Comparison of ENCODE assay signal across 8 cellular contexts in the genomic region with DNA sequence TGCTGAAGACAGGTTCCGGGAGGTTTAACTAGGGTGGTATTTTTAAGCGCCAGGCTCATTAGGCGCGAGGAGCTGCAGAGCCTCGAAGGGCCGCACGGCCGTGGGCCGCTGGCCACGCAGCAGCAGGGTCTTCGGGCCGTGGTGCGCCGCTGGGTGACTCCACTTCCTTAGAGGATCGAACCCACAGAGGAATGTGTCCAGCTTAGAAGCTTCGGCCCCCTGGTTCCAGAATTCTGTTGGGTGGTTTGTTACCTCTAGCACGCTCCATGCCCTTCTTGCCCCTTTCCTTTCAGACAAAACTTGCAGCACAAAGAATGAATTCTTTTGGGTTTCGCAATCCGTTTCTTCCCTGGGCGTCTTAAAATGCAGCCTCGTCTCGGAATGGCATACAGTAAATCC. TPM values are rescaled to one million over a fixed set of nuclear protein-coding genes. Genes with fewer than 3 reads are reported as not detected.
DNase-seq lines count a peak whose midpoint lies in the region; ATAC-seq, FAIRE-seq and TF ChIP-seq lines count a peak whose summit lies in the region.

No MANE protein-coding gene starts in this region.

- H3K4me1 ChIP-seq in Panc1 (ENCODE audit: control insufficient read depth, insufficient read depth, low read length) (peaks cover 20% of the 10 kb centered on the region), endothelial cell of umbilical vein (ENCODE audit: control insufficient read depth, extremely low read depth, insufficient read depth, low read length) (peaks cover 18% of the 10 kb centered on the region), urinary bladder (ENCODE audit: insufficient read depth) (no peaks in the 10 kb centered on the region)

- H3K4me2 ChIP-seq in endothelial cell of umbilical vein (ENCODE audit: insufficient read depth, low read length), result peak overlapping the region; percentile 85

- H3K4me3 ChIP-seq in Panc1 (ENCODE audit: low read depth in 2 of 2, low read length in 2 of 2) (peak overlapping the region; percentile 88 to 96), endothelial cell of umbilical vein (replicated peaks in 1 of 3; ENCODE audit: insufficient read depth in 1 of 3, low read depth in 1 of 3, low read length in 3 of 3) (peak overlapping the region; percentile 42 to 77 (median 63)), urinary bladder (ENCODE audit: low read depth, low read length) (peak overlapping the region; percentile 99)

- H3K79me2 ChIP-seq in endothelial cell of umbilical vein (ENCODE audit: control insufficient read depth, insufficient read depth, low read length), result peaks cover 23% of the 10 kb centered on the region

- ATAC-seq in Panc1, result peak; percentile 9

- H2AFZ ChIP-seq in endothelial cell of umbilical vein (ENCODE audit: low read depth, low read length), result peak overlapping the region; percentile 83

- H4K20me1 ChIP-seq in endothelial cell of umbilical vein (replicated peaks; ENCODE audit: control insufficient read depth, extremely low read depth, insufficient read depth, low read length), result no peaks in the 10 kb centered on the region

- no peak for DNase-seq in GM12892 (ENCODE audit: insufficient read length)
- DNase-seq in Panc1 (ENCODE audit: low read depth, low spot score), result no peak
- DNase-seq in endothelial cell of umbilical vein (ENCODE audit: low read depth, low spot score), result no peak
- DNase-seq in mucosa of gallbladder (ENCODE audit: low spot score), result peak; percentile 41
- DNase-seq in NCI-H524 treated with DMSO at 0.1 percent for 48 hours (lab: John Stamatoyannopoulos, UW), result no peak
- DNase-seq in NCI-H187 treated with DMSO at 0.1 percent for 48 hours (lab: John Stamatoyannopoulos, UW), result no peak

- dilution Hi-C loops in endothelial cell of umbilical vein (cut with MboI; ENCODE audit: extremely low pct_ligation_motif_present, low sequenced_read_pairs), result no loop called here

- CTCF ChIA-PET in Panc1 (lab: Charles Lee) (interaction anchor here (0.5 to 0.7 kb wide), 3 partner anchors 26 to 160 kb away, joined by 3 to 8 read pairs (median 6); no protein-coding TSS in a partner anchor), endothelial cell of umbilical vein (lab: Charles Lee) (interaction anchor here (0.6 to 1.5 kb wide), 12 partner anchors 10 to 676 kb away, joined by 3 to 12 read pairs (median 3); a partner anchor contains a TSS)

- H3K36me3 ChIP-seq in Panc1 (ENCODE audit: control insufficient read depth, insufficient read depth, low read length), result peaks cover 28% of the 10 kb centered on the region
- peaks cover 6 to 11% of the 10 kb centered on the region in 2 experiments for H3K36me3 ChIP-seq in endothelial cell of umbilical vein (ENCODE audit: control insufficient read depth in 2 of 2, extremely low read depth in 1 of 2, insufficient read depth in 2 of 2, low read length in 2 of 2)
- H3K36me3 ChIP-seq in urinary bladder (ENCODE audit: insufficient read depth), result no peaks in the 10 kb centered on the region

- FAIRE-seq in GM12892 (lab: Jason Lieb, UNC) (peak; percentile 14), endothelial cell of umbilical vein (lab: Jason Lieb, UNC) (no peak)

- TF ChIP-seq POLR2A in GM12892 (IDR thresholded peaks at IDR 0.05; ENCODE audit: low read depth, low read length) (0 out of 2 replicates have a peak, but pooled peaks have one; percentile 9), endothelial cell of umbilical vein (IDR thresholded peaks at IDR 0.05; ENCODE audit: low read depth, low read length) (peak; percentile 40)

- BruUV-seq in Panc1 (replicated peaks; lab: Mats Ljungman, UMichigan) (TSS peak; percentile 99), endothelial cell of umbilical vein (replicated peaks; lab: Mats Ljungman, UMichigan) (TSS peak; percentile 87)

- peak overlapping the region; percentile 95 for H3K9ac ChIP-seq in endothelial cell of umbilical vein (replicated peaks; ENCODE audit: extremely low read depth, insufficient read depth, low read length)

- TF ChIP-seq CTCF in 22Rv1 (IDR thresholded peaks at IDR 0.05), result no peak
- TF ChIP-seq CTCF in Panc1 (IDR thresholded peaks at IDR 0.05), result no peak
- TF ChIP-seq CTCF in endothelial cell of umbilical vein (IDR thresholded peaks at IDR 0.05; ENCODE audit: extremely low read depth in 1 of 2, insufficient read depth in 1 of 2, low read depth in 1 of 2, low read length in 2 of 2), result no peak

- peak overlapping the region; percentile 94 for H3K27ac ChIP-seq in 22Rv1
- H3K27ac ChIP-seq in Panc1 (ENCODE audit: low read length), result peak overlapping the region; percentile 98
- H3K27ac ChIP-seq in endothelial cell of umbilical vein (ENCODE audit: insufficient read depth, low read depth, low read length), result peak overlapping the region; percentile 97
- H3K27ac ChIP-seq in urinary bladder (ENCODE audit: low read depth), result peak overlapping the region; percentile 98

- H3K9me3 ChIP-seq in Panc1 (ENCODE audit: control insufficient read depth, insufficient read depth, low read depth, low read length) (no peaks in the 10 kb centered on the region), endothelial cell of umbilical vein (replicated peaks; ENCODE audit: control insufficient read depth, insufficient read depth, low read length) (no peaks in the 10 kb centered on the region)

- intact Hi-C loops in Panc1 (cut with micrococcal nuclease; ENCODE audit: unreplicated experiment) (loop anchor here (5.0 to 10.0 kb wide), 3 partner anchors 37 to 135 kb away; no protein-coding TSS in a partner anchor), endothelial cell of umbilical vein (cut with micrococcal nuclease) (loop anchor here (1.0 to 2.0 kb wide), 8 partner anchors 38 to 133 kb away; no protein-coding TSS in a partner anchor)

- H3K9me1 ChIP-seq in endothelial cell of umbilical vein (replicated peaks; ENCODE audit: control insufficient read depth, extremely low read depth, insufficient read depth, low read length), result no peaks in the 10 kb centered on the region

- in situ Hi-C loops in Panc1 (cut with HindIII; ENCODE audit: low pct_unique_long_range_greater_than_20kb, low sequenced_read_pairs), result no loop called here

- WGBS in urinary bladder, result 4% methylated on average over 22 of the region's 22 CpGs

- POLR2A ChIA-PET in Panc1 (lab: Charles Lee) (interaction anchor here (0.7 to 1.1 kb wide), 4 partner anchors 15 to 123 kb away, joined by 3 to 16 read pairs (median 6); no protein-coding TSS in a partner anchor), endothelial cell of umbilical vein (lab: Charles Lee) (interaction anchor here (0.6 to 1.6 kb wide), 9 partner anchors 36 to 132 kb away, joined by 3 to 11 read pairs (median 4); a partner anchor contains a TSS)

- H3K27me3 ChIP-seq in Panc1 (ENCODE audit: control insufficient read depth, insufficient read depth, low read length) (no peaks in the 10 kb centered on the region), endothelial cell of umbilical vein (ENCODE audit: control insufficient read depth in 2 of 2, insufficient read depth in 2 of 2, low read length in 2 of 2) (no peaks in the 10 kb centered on the region)

TF ChIP-seq in endothelial cell of umbilical vein, 7 proteins besides CTCF, POLR2A, EP300 and RAD21 (continues in another document):
- TF ChIP-seq FOS (IDR thresholded peaks at IDR 0.05; ENCODE audit: borderline replicate concordance, insufficient read depth, low read length), result no peak
- TF ChIP-seq, protein P1, sequence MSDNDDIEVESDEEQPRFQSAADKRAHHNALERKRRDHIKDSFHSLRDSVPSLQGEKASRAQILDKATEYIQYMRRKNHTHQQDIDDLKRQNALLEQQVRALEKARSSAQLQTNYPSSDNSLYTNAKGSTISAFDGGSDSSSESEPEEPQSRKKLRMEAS (IDR thresholded peaks at IDR 0.05; ENCODE audit: insufficient read depth, insufficient read length), result no peak

RNA-seq across cellular contexts. Expression of a gene that starts 0.8 kb away (rescaled TPM):
- 31.9 TPM for polyA plus RNA-seq in GM12892 (2012; ENCODE audit: missing spikeins)
- total RNA-seq in Panc1 (2021; ENCODE audit: unreplicated experiment), result 57.0 TPM
- 29.2 TPM for polyA plus RNA-seq in Panc1 (2012; ENCODE audit: insufficient read length)
- 33.1 and 38.8 TPM in 2 replicates for total RNA-seq in endothelial cell of umbilical vein
- 33.7 TPM in 2 replicates for polyA plus RNA-seq in endothelial cell of umbilical vein
- polyA plus RNA-seq in endothelial cell of umbilical vein (2011; cell fraction: cytosol; rRNA removed), result 32.5 and 32.8 TPM in 2 replicates
- 29.2 and 35.6 TPM in 2 replicates for polyA plus RNA-seq in endothelial cell of umbilical vein (2011; cell fraction: nucleus; rRNA removed)
- 26.7 and 30.9 TPM in 2 replicates for polyA plus RNA-seq in endothelial cell of umbilical vein (2012)
- polyA minus RNA-seq in endothelial cell of umbilical vein, result 30.1 and 34.5 TPM in 2 replicates
- 13.0 TPM for polyA minus RNA-seq in endothelial cell of umbilical vein (2011; cell fraction: cytosol; rRNA and poly(A)+ RNA removed)
- polyA minus RNA-seq in endothelial cell of umbilical vein (2011; cell fraction: nucleus; rRNA and poly(A)+ RNA removed), result 12.8 and 25.5 TPM in 2 replicates
- 28.6 TPM for total RNA-seq in mucosa of gallbladder
- total RNA-seq in urinary bladder, result 10.9 TPM
- 19.5 TPM for polyA plus RNA-seq in urinary bladder

RNA-seq across cellular contexts. Expression of a gene that starts 44.0 kb away (rescaled TPM):
- polyA plus RNA-seq in GM12892 (2012; ENCODE audit: missing spikeins), result not detected
- total RNA-seq in Panc1 (2021; ENCODE audit: unreplicated experiment) (not detected), endothelial cell of umbilical vein (not detected in 2 replicates), mucosa of gallbladder (not detected), urinary bladder (not detected)
- not detected for polyA plus RNA-seq in Panc1 (2012; ENCODE audit: insufficient read length)
- polyA plus RNA-seq in endothelial cell of umbilical vein (not detected in 2 replicates), urinary bladder (not detected)
- not detected in 2 replicates for polyA plus RNA-seq in endothelial cell of umbilical vein (2011; cell fraction: cytosol; rRNA removed)
- polyA plus RNA-seq in endothelial cell of umbilical vein (2011; cell fraction: nucleus; rRNA removed), result not detected in 2 replicates
- not detected in 2 replicates for polyA plus RNA-seq in endothelial cell of umbilical vein (2012)
- polyA minus RNA-seq in endothelial cell of umbilical vein, result not detected in 2 replicates
- polyA minus RNA-seq in endothelial cell of umbilical vein (2011; cell fraction: cytosol; rRNA and poly(A)+ RNA removed), result not detected
- polyA minus RNA-seq in endothelial cell of umbilical vein (2011; cell fraction: nucleus; rRNA and poly(A)+ RNA removed), result not detected in 2 replicates

RNA-seq across cellular contexts. Expression of a gene that starts 54.0 kb away (rescaled TPM):
- polyA plus RNA-seq in GM12892 (2012; ENCODE audit: missing spikeins), result 18.8 TPM
- total RNA-seq in Panc1 (2021; ENCODE audit: unreplicated experiment) (35.3 TPM), endothelial cell of umbilical vein (37.5 and 37.9 TPM in 2 replicates), mucosa of gallbladder (63.4 TPM), urinary bladder (45.2 TPM)
- polyA plus RNA-seq in Panc1 (2012; ENCODE audit: insufficient read length), result 20.2 TPM
- polyA plus RNA-seq in endothelial cell of umbilical vein (10.9 and 14.2 TPM in 2 replicates), urinary bladder (23.3 TPM)
- 17.2 and 18.1 TPM in 2 replicates for polyA plus RNA-seq in endothelial cell of umbilical vein (2011; cell fraction: cytosol; rRNA removed)
- polyA plus RNA-seq in endothelial cell of umbilical vein (2011; cell fraction: nucleus; rRNA removed), result 37.5 and 42.5 TPM in 2 replicates
- polyA plus RNA-seq in endothelial cell of umbilical vein (2012), result 34.5 and 38.5 TPM in 2 replicates
- polyA minus RNA-seq in endothelial cell of umbilical vein, result 29.9 and 31.6 TPM in 2 replicates
- 18.4 TPM for polyA minus RNA-seq in endothelial cell of umbilical vein (2011; cell fraction: cytosol; rRNA and poly(A)+ RNA removed)
- 26.0 and 43.4 TPM in 2 replicates for polyA minus RNA-seq in endothelial cell of umbilical vein (2011; cell fraction: nucleus; rRNA and poly(A)+ RNA removed)
